ENCODE assay signal across 1 cellular context in genomic region chr14:68191567-68192321, GRCh38.
TF ChIP-seq lines count a peak whose summit lies in the region.

No MANE protein-coding gene starts in this region.

TF ChIP-seq in HepG2, 621 proteins besides CTCF, POLR2A, EP300 and RAD21 (continued from another document):
- TF ChIP-seq AKNA (CRISPR knock-in tag; IDR thresholded peaks at IDR 0.05; ENCODE audit: borderline replicate concordance), result no peak
- TF ChIP-seq ZNF883 (CRISPR knock-in tag; IDR thresholded peaks at IDR 0.05; ENCODE audit: not compliant biosample characterization), result no peak
- TF ChIP-seq ZNF674 (CRISPR knock-in tag; IDR thresholded peaks at IDR 0.05; ENCODE audit: low read depth), result no peak
- no peak for TF ChIP-seq ZNF629 (CRISPR knock-in tag; conservative IDR thresholded peaks at IDR 0.05)
- TF ChIP-seq ZFP90 (CRISPR knock-in tag; IDR thresholded peaks at IDR 0.05; ENCODE audit: borderline replicate concordance), result no peak
- no peak for TF ChIP-seq ZNF18 (CRISPR knock-in tag; IDR thresholded peaks at IDR 0.05; ENCODE audit: insufficient replicate concordance)
- no peak for TF ChIP-seq ZNF451 (CRISPR knock-in tag; IDR thresholded peaks at IDR 0.05)
- TF ChIP-seq ZNF710 (CRISPR knock-in tag; IDR thresholded peaks at IDR 0.05; ENCODE audit: borderline replicate concordance), result no peak
- TF ChIP-seq SIN3A (IDR thresholded peaks at IDR 0.05; ENCODE audit: borderline replicate concordance, low read depth, low read length), result no peak
- TF ChIP-seq KDM3A (CRISPR knock-in tag; IDR thresholded peaks at IDR 0.05; ENCODE audit: low read depth), result no peak
- no peak for TF ChIP-seq SCMH1 (CRISPR knock-in tag; IDR thresholded peaks at IDR 0.05; ENCODE audit: borderline replicate concordance)
